In genomic region chr21:35097525-35097924, GRCh38 we compare ENCODE assay signal across 22 cellular contexts. TPM values are rescaled to one million over a fixed set of nuclear protein-coding genes. Genes with fewer than 3 reads are reported as not detected.
"Had no signal": no experiment of that assay in that cellular context is flagged by ENCODE, and none has a peak within 500 bp of the region (broad histone marks: within the 10 kb centered on the region; RNA-seq: fewer than 3 reads in every experiment).

No MANE protein-coding gene starts in this region.

- DNase-seq: activated CD8-positive, alpha-beta memory T cell treated with anti-CD3 and anti-CD28 coated beads, Interleukin-2, amount 10 ng/mL, durations not matched to agents 7 days and 5 days; activated naive CD4-positive, alpha-beta T cell treated with anti-CD3 and anti-CD28 coated beads, Interleukin-2, amount 50 U/mL, for 16 hours; cerebellar nuclear complex; colonic mucosa; dorsolateral prefrontal cortex; effector memory CD4-positive, alpha-beta T cell; gastrocnemius medialis; glutamatergic neuron; left lung; lower lobe of right lung; mesendoderm; posterior cingulate gyrus; right cardiac atrium; stimulated activated naive CD4-positive, alpha-beta T cell; testis; transverse colon had no signal

- H3K4me3 ChIP-seq: ascending aorta, cardiac muscle cell, colonic mucosa, dorsolateral prefrontal cortex, gastrocnemius medialis, left lung, lower lobe of right lung, testis, transverse colon had no signal

- H3K27ac Mint-ChIP-seq: brain, nephron, WTC11 had no signal

- FAIRE-seq: islet of Langerhans had no signal

- H3K4me1 ChIP-seq: ascending aorta, colonic mucosa, gastrocnemius medialis, testis had no signal

- H3K9me3 ChIP-seq: ascending aorta, colonic mucosa, gastrocnemius medialis, left lung, lower lobe of right lung, testis, transverse colon had no signal

- H3K4me1 Mint-ChIP-seq: brain, nephron, WTC11 had no signal

- H3K27ac ChIP-seq: ascending aorta, cardiac muscle cell, colonic mucosa, dorsolateral prefrontal cortex, gastrocnemius medialis, left lung, lower lobe of right lung, testis, transverse colon had no signal

- H3K36me3 Mint-ChIP-seq: brain, WTC11 had no signal

- H3K27me3 Mint-ChIP-seq: activated CD8-positive, alpha-beta memory T cell treated with anti-CD3 and anti-CD28 coated beads, Interleukin-2, amount 10 ng/mL, durations not matched to agents 7 days and 5 days had no signal

- ATAC-seq: gastrocnemius medialis, left lung, lower lobe of right lung, right cardiac atrium, WTC11 had no signal

- H3K4me3 Mint-ChIP-seq: activated CD8-positive, alpha-beta memory T cell treated with anti-CD3 and anti-CD28 coated beads, Interleukin-2, amount 10 ng/mL, durations not matched to agents 7 days and 5 days; brain; nephron; WTC11 had no signal

- H3K36me3 ChIP-seq: ascending aorta, cardiac muscle cell, colonic mucosa, gastrocnemius medialis, left lung, lower lobe of right lung, transverse colon had no signal

- H3K27me3 ChIP-seq: ascending aorta, colonic mucosa, gastrocnemius medialis, left lung, testis, transverse colon had no signal

RNA-seq across cellular contexts. Expression of gene RUNX1, which starts 48.4 kb away (rescaled TPM):
- polyA plus RNA-seq: cardiac muscle cell had no signal
